Comparison of ENCODE assay signal across 8 cellular contexts in the genomic region with DNA sequence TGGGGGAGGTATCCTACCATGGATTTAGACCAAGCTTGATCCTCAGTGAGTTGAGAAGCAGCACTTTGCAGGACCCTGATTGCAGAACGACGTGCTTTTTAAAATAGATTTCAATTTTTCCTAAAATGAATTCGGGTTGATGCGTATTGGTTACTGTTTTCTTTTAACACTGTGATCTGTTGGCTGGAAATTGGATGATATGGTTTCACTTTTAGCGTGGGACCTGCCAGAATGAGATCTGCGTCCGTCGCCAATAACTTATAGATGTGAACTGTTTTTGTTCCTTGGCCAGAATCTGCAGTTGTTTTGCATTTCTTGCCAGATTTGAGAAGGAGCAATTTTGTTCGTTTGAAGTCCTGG. TPM values are rescaled to one million over a fixed set of nuclear protein-coding genes. Genes with fewer than 3 reads are reported as not detected.
A peak's percentile ranks its signal among the peaks of the same experiment; 100 is the strongest.
DNase-seq lines count a peak whose midpoint lies in the region; ATAC-seq, FAIRE-seq and TF ChIP-seq lines count a peak whose summit lies in the region.

No MANE protein-coding gene starts in this region.

- H3K27ac ChIP-seq in astrocyte (ENCODE audit: low read depth, low read length) = peak overlapping the region; percentile 83
- peak overlapping the region; percentile 74 for H3K27ac ChIP-seq in substantia nigra (ENCODE audit: low read depth, low read length, poor library complexity, severe bottlenecking)

- H3K4me3 ChIP-seq in Loucy (ENCODE audit: low read length, poor library complexity, severe bottlenecking) = peak overlapping the region; percentile 82
- peak overlapping the region; percentile 99 for H3K4me3 ChIP-seq in astrocyte (ENCODE audit: insufficient read depth, low read depth, low read length)
- peak overlapping the region; percentile 99 for H3K4me3 ChIP-seq in kidney epithelial cell (ENCODE audit: low read depth, low read length)

- no peaks in the 10 kb centered on the region for H3F3A ChIP-seq in Loucy (ENCODE audit: low read depth)

- H3K27ac Mint-ChIP-seq in astrocyte (ENCODE audit: unreplicated experiment) = peak overlapping the region; percentile 75

- H3K4me1 ChIP-seq in Loucy (ENCODE audit: insufficient read depth, low read length, poor library complexity, severe bottlenecking) (peaks cover 35% of the 10 kb centered on the region), astrocyte (ENCODE audit: insufficient read depth, low read length) (peaks cover 4% of the 10 kb centered on the region)

- H3K79me2 ChIP-seq in Loucy (ENCODE audit: insufficient read depth, low read length) = peaks cover 55% of the 10 kb centered on the region
- H3K79me2 ChIP-seq in astrocyte (ENCODE audit: insufficient read depth, low read length) = peaks cover 55% of the 10 kb centered on the region

- peak overlapping the region; percentile 84 for H3K9ac ChIP-seq in Loucy (ENCODE audit: low read depth, low read length, poor library complexity, severe bottlenecking)
- peak overlapping the region; percentile 97 for H3K9ac ChIP-seq in astrocyte (ENCODE audit: low read length)

- H3K4me3 Mint-ChIP-seq in astrocyte (ENCODE audit: unreplicated experiment) = peak overlapping the region; percentile 87

- peak; percentile 21 for DNase-seq in GM03348 (ENCODE audit: low spot score)
- DNase-seq in astrocyte (ENCODE audit: low read depth) = peak; percentile 14
- no peak for DNase-seq in kidney epithelial cell (ENCODE audit: low read depth)
- DNase-seq in substantia nigra (lab: John Stamatoyannopoulos, UW) = no peak
- DNase-seq in activated effector memory CD4-positive, alpha-beta T cell treated with Interleukin-2 at 50 U/mL for 16 hours = no peak
- no peak for DNase-seq in head of caudate nucleus

- FAIRE-seq in astrocyte (lab: Jason Lieb, UNC) = no peak

- intact Hi-C loops in head of caudate nucleus (cut with DNase I) = loop anchor here (2.0 to 5.0 kb wide), 2 partner anchors 63 to 209 kb away; partner anchors contain the start of gene SAP130

- peak overlapping the region; percentile 82 for H3K4me2 ChIP-seq in Loucy (ENCODE audit: low read depth, low read length, poor library complexity, severe bottlenecking)
- peak overlapping the region; percentile 93 for H3K4me2 ChIP-seq in astrocyte (ENCODE audit: low read length)

- H3K9me3 Mint-ChIP-seq in astrocyte (ENCODE audit: unreplicated experiment) = no peaks in the 10 kb centered on the region

- H3K27me3 Mint-ChIP-seq in astrocyte (ENCODE audit: low read depth, unreplicated experiment) = no peaks in the 10 kb centered on the region

- no peak for ATAC-seq in GM21619 (IDR thresholded peaks at IDR 0.05; ENCODE audit: unreplicated experiment)

- H2AFZ ChIP-seq in Loucy (ENCODE audit: low read length) (peak overlapping the region; percentile 47), astrocyte (ENCODE audit: low read depth, low read length) (peak overlapping the region; percentile 89)

- peaks cover 25% of the 10 kb centered on the region for H4K20me1 ChIP-seq in Loucy (ENCODE audit: insufficient read depth, low read length, poor library complexity, severe bottlenecking)
- peaks cover 38% of the 10 kb centered on the region for H4K20me1 ChIP-seq in astrocyte (ENCODE audit: insufficient read depth, low read length)

- H3K36me3 Mint-ChIP-seq in astrocyte (ENCODE audit: low read depth, unreplicated experiment) = peaks cover 3% of the 10 kb centered on the region

- no peaks in the 10 kb centered on the region for H3K36me3 ChIP-seq in Loucy (ENCODE audit: insufficient read depth, low read length)
- H3K36me3 ChIP-seq in astrocyte (ENCODE audit: insufficient read depth, low read length) = peaks cover 5% of the 10 kb centered on the region
- H3K36me3 ChIP-seq in kidney epithelial cell (ENCODE audit: control insufficient read depth, insufficient read depth, low read length) = no peaks in the 10 kb centered on the region

- H3K27me3 ChIP-seq in Loucy (ENCODE audit: insufficient read depth, low read length, poor library complexity, severe bottlenecking) = no peaks in the 10 kb centered on the region
- no peaks in the 10 kb centered on the region for H3K27me3 ChIP-seq in astrocyte (ENCODE audit: insufficient read depth, low read length)
- H3K27me3 ChIP-seq in kidney epithelial cell (ENCODE audit: control insufficient read depth, insufficient read depth, low read length) = no peaks in the 10 kb centered on the region

- H3K9me2 ChIP-seq in Loucy (replicated peaks; ENCODE audit: low read depth, low read length) = no peaks in the 10 kb centered on the region

- H3K4me1 Mint-ChIP-seq in astrocyte (ENCODE audit: low read depth, unreplicated experiment) = no peaks in the 10 kb centered on the region

- no peak for TF ChIP-seq CTCF in Loucy (conservative IDR thresholded peaks at IDR 0.05; ENCODE audit: low read length)
- TF ChIP-seq CTCF in astrocyte (IDR thresholded peaks at IDR 0.05; ENCODE audit: insufficient read depth, low read depth, low read length) = no peak
- TF ChIP-seq CTCF in kidney epithelial cell (IDR thresholded peaks at IDR 0.05; ENCODE audit: insufficient read depth, low read length, poor library complexity, severe bottlenecking) = no peak

- H3K9me3 ChIP-seq in Loucy (ENCODE audit: insufficient read depth, low read depth, low read length) (no peaks in the 10 kb centered on the region), astrocyte (ENCODE audit: insufficient read depth, low read depth, low read length) (no peaks in the 10 kb centered on the region)

RNA-seq across cellular contexts. Expression of gene UGGT1, which starts 0.7 kb away (rescaled TPM):
- total RNA-seq in astrocyte = 68.0 and 76.2 TPM in 2 replicates
- 67.8 and 83.4 TPM in 2 replicates for total RNA-seq in kidney epithelial cell

Comparison
In these comparisons a context has a peak if more than half of its experiments do, and no peak if none do; other contexts are left out.
1. DNase-seq: peak in GM03348 (single experiment) and astrocyte (single experiment); none in kidney epithelial cell (single experiment), substantia nigra (0 of 49), activated effector memory CD4-positive, alpha-beta T cell treated with Interleukin-2 at 50 U/mL for 16 hours (single experiment) and head of caudate nucleus (0 of 42).
2. Peak in every context shown above with its lines, with median percentiles within 50 percentile points of each other: H3K4me3 ChIP-seq.